Comparison of ENCODE assay signal across 1 cellular context in genomic region chr6:137864812-137865508, GRCh38.
TF ChIP-seq lines count a peak whose summit lies in the region.

No MANE protein-coding gene starts in this region.

TF ChIP-seq in GM12878, 131 proteins besides CTCF, POLR2A, EP300 and RAD21:
- TF ChIP-seq MYB (IDR thresholded peaks at IDR 0.05; ENCODE audit: borderline replicate concordance, low read depth, low read length) (no peak), NKRF (conservative IDR thresholded peaks at IDR 0.05) (no peak), PAX8 (IDR thresholded peaks at IDR 0.05) (no peak), TAF1 (IDR thresholded peaks at IDR 0.05; ENCODE audit: borderline replicate concordance, low read depth, low read length) (no peak), TARDBP (IDR thresholded peaks at IDR 0.05; ENCODE audit: borderline replicate concordance) (no peak), ZNF217 (IDR thresholded peaks at IDR 0.05) (no peak)
- TF ChIP-seq, protein P1, sequence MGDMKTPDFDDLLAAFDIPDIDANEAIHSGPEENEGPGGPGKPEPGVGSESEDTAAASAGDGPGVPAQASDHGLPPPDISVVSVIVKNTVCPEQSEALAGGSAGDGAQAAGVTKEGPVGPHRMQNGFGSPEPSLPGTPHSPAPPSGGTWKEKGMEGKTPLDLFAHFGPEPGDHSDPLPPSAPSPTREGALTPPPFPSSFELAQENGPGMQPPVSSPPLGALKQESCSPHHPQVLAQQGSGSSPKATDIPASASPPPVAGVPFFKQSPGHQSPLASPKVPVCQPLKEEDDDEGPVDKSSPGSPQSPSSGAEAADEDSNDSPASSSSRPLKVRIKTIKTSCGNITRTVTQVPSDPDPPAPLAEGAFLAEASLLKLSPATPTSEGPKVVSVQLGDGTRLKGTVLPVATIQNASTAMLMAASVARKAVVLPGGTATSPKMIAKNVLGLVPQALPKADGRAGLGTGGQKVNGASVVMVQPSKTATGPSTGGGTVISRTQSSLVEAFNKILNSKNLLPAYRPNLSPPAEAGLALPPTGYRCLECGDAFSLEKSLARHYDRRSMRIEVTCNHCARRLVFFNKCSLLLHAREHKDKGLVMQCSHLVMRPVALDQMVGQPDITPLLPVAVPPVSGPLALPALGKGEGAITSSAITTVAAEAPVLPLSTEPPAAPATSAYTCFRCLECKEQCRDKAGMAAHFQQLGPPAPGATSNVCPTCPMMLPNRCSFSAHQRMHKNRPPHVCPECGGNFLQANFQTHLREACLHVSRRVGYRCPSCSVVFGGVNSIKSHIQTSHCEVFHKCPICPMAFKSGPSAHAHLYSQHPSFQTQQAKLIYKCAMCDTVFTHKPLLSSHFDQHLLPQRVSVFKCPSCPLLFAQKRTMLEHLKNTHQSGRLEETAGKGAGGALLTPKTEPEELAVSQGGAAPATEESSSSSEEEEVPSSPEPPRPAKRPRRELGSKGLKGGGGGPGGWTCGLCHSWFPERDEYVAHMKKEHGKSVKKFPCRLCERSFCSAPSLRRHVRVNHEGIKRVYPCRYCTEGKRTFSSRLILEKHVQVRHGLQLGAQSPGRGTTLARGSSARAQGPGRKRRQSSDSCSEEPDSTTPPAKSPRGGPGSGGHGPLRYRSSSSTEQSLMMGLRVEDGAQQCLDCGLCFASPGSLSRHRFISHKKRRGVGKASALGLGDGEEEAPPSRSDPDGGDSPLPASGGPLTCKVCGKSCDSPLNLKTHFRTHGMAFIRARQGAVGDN (IDR thresholded peaks at IDR 0.05), result peak; percentile 20; the same call in 1 of the 2 replicates
